1 cellular context compared by ENCODE assay signal in genomic region chr6:75794954-75795739, GRCh38.
TF ChIP-seq lines count a peak whose summit lies in the region.

No MANE protein-coding gene starts in this region.

TF ChIP-seq in WTC11, 78 proteins besides CTCF, POLR2A, EP300 and RAD21 (continued from another document):
- no peak for TF ChIP-seq ERG (CRISPR knock-in tag; IDR thresholded peaks at IDR 0.05)
- no peak for TF ChIP-seq ELF4 (CRISPR knock-in tag; IDR thresholded peaks at IDR 0.05; ENCODE audit: low read depth)
- no peak for TF ChIP-seq ZNF263 (CRISPR knock-in tag; IDR thresholded peaks at IDR 0.05; ENCODE audit: low read depth)
- TF ChIP-seq PREB (CRISPR knock-in tag; IDR thresholded peaks at IDR 0.05; ENCODE audit: borderline replicate concordance): no peak
- TF ChIP-seq ZNF138 (CRISPR knock-in tag; conservative IDR thresholded peaks at IDR 0.05): no peak
- TF ChIP-seq, protein P1, sequence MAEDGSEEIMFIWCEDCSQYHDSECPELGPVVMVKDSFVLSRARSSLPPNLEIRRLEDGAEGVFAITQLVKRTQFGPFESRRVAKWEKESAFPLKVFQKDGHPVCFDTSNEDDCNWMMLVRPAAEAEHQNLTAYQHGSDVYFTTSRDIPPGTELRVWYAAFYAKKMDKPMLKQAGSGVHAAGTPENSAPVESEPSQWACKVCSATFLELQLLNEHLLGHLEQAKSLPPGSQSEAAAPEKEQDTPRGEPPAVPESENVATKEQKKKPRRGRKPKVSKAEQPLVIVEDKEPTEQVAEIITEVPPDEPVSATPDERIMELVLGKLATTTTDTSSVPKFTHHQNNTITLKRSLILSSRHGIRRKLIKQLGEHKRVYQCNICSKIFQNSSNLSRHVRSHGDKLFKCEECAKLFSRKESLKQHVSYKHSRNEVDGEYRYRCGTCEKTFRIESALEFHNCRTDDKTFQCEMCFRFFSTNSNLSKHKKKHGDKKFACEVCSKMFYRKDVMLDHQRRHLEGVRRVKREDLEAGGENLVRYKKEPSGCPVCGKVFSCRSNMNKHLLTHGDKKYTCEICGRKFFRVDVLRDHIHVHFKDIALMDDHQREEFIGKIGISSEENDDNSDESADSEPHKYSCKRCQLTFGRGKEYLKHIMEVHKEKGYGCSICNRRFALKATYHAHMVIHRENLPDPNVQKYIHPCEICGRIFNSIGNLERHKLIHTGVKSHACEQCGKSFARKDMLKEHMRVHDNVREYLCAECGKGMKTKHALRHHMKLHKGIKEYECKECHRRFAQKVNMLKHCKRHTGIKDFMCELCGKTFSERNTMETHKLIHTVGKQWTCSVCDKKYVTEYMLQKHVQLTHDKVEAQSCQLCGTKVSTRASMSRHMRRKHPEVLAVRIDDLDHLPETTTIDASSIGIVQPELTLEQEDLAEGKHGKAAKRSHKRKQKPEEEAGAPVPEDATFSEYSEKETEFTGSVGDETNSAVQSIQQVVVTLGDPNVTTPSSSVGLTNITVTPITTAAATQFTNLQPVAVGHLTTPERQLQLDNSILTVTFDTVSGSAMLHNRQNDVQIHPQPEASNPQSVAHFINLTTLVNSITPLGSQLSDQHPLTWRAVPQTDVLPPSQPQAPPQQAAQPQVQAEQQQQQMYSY (CRISPR knock-in tag; IDR thresholded peaks at IDR 0.05): no peak
- TF ChIP-seq, protein P2, sequence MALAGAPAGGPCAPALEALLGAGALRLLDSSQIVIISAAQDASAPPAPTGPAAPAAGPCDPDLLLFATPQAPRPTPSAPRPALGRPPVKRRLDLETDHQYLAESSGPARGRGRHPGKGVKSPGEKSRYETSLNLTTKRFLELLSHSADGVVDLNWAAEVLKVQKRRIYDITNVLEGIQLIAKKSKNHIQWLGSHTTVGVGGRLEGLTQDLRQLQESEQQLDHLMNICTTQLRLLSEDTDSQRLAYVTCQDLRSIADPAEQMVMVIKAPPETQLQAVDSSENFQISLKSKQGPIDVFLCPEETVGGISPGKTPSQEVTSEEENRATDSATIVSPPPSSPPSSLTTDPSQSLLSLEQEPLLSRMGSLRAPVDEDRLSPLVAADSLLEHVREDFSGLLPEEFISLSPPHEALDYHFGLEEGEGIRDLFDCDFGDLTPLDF (CRISPR knock-in tag; IDR thresholded peaks at IDR 0.05): no peak
- TF ChIP-seq, protein P3, sequence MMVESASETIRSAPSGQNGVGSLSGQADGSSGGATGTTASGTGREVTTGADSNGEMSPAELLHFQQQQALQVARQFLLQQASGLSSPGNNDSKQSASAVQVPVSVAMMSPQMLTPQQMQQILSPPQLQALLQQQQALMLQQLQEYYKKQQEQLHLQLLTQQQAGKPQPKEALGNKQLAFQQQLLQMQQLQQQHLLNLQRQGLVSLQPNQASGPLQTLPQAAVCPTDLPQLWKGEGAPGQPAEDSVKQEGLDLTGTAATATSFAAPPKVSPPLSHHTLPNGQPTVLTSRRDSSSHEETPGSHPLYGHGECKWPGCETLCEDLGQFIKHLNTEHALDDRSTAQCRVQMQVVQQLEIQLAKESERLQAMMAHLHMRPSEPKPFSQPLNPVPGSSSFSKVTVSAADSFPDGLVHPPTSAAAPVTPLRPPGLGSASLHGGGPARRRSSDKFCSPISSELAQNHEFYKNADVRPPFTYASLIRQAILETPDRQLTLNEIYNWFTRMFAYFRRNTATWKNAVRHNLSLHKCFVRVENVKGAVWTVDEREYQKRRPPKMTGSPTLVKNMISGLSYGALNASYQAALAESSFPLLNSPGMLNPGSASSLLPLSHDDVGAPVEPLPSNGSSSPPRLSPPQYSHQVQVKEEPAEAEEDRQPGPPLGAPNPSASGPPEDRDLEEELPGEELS (CRISPR knock-in tag; IDR thresholded peaks at IDR 0.05): no peak
